11 cellular contexts compared by ENCODE assay signal in the genomic region with DNA sequence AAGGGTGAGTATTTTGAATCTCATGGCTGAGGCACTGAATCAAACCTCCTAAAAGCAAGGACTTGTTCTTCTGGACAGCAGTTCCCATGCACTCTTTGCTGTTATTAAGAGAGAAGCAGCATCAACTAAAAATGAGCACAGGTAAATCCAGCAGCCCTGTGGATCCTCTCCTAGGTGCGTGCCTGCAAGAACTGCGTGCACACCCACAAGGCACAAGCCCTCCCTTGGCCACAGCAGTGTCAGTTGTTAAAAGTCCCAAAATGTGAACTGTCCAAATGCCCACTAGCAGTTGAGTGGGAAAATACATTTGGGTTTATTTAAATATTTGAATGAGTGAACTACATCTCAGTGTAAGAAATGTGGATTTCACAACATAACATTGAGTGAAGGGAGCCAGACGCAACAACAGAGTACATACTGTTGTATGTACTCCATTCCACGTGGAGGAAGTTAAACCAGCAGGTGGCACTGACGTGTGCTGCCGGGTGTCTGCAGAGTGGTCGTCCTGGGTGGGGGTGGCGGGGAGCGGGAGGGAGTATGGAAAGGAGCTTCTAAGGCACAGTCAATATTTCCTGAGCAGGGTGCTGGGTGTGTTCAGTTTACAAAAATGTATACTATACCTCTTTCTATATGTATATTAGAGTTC.
A peak's percentile ranks its signal among the peaks of the same experiment; 100 is the strongest.
DNase-seq lines count a peak whose midpoint lies in the region; ATAC-seq and TF ChIP-seq lines count a peak whose summit lies in the region.
"Had no signal": no experiment of that assay in that cellular context is flagged by ENCODE, and none has a peak within 500 bp of the region (broad histone marks: within the 10 kb centered on the region; RNA-seq: fewer than 3 reads in every experiment).

No MANE protein-coding gene starts in this region.

- H2BK5ac ChIP-seq in mesenchymal stem cell (ENCODE audit: low read depth, low read length, poor library complexity, severe bottlenecking): no peak overlapping the region

- H3K4ac ChIP-seq in mesenchymal stem cell (ENCODE audit: low read depth in 1 of 2, low read length in 2 of 2): no peak overlapping the region

- no peak overlapping the region for H2AK5ac ChIP-seq in mesenchymal stem cell (ENCODE audit: low read length, severe bottlenecking)

- DNase-seq in D341Med (ENCODE audit: low spot score): peak; percentile 41
- DNase-seq in HFFc6: peak; percentile 4
- DNase-seq in amniotic epithelial cell (ENCODE audit: low read depth): peak; percentile 83
- peak; percentile 32 for DNase-seq in mesenchymal stem cell
- no peak for DNase-seq in hippocampal formation (lab: John Stamatoyannopoulos, UW)
- no peak for DNase-seq in activated naive CD4-positive, alpha-beta T cell treated with Interleukin-2 at 50 U/mL for 16 hours
- DNase-seq in HPDE6-E6E7 (ENCODE audit: extremely low spot score): no peak
- DNase-seq: activated T-cell treated with anti-CD3 and anti-CD28 coated beads, Interleukin-2, amount 50 U/mL, for 1 hour had no signal

- no peak overlapping the region for H3K27ac Mint-ChIP-seq in HFFc6

- no peaks in the 10 kb centered on the region for H3K36me3 ChIP-seq in mesenchymal stem cell (ENCODE audit: control insufficient read depth in 1 of 2, insufficient read depth in 2 of 2, low read depth in 1 of 2, low read length in 2 of 2)
- H3K36me3 ChIP-seq: thoracic aorta had no signal

- TF ChIP-seq CTCF in HFFc6 (IDR thresholded peaks at IDR 0.05): peak; percentile 74

- 49% methylated on average over 6 of the region's 9 CpGs for WGBS in mesenchymal stem cell

- H3K9me3 Mint-ChIP-seq in HFFc6: no peaks in the 10 kb centered on the region

- H3K4me1 ChIP-seq in mesenchymal stem cell (ENCODE audit: control insufficient read depth, insufficient read depth, low read depth, low read length): peaks cover 3% of the 10 kb centered on the region

- no peak overlapping the region for H2AFZ ChIP-seq in mesenchymal stem cell (ENCODE audit: low read depth, low read length)

- no peak overlapping the region for H3K4me3 Mint-ChIP-seq in HFFc6

- H3K27ac ChIP-seq in mesenchymal stem cell (ENCODE audit: low read length, poor library complexity, severe bottlenecking): no peak overlapping the region
- H3K27ac ChIP-seq: thoracic aorta had no signal

- H3K23ac ChIP-seq in mesenchymal stem cell (ENCODE audit: low read length in 2 of 2): no peak overlapping the region

- no peak overlapping the region for H3K9ac ChIP-seq in mesenchymal stem cell (ENCODE audit: low read length)

- no peak overlapping the region for H3K18ac ChIP-seq in mesenchymal stem cell (ENCODE audit: low read depth in 1 of 2, low read length in 2 of 2)

- no peaks in the 10 kb centered on the region; the same call in 1 of the 2 replicates for H3K27me3 Mint-ChIP-seq in HFFc6 (ENCODE audit: insufficient read depth)

- no peak overlapping the region for H4K91ac ChIP-seq in mesenchymal stem cell (ENCODE audit: low read length)

- no peak overlapping the region for H2BK12ac ChIP-seq in mesenchymal stem cell (ENCODE audit: low read length in 2 of 2)

- H3K4me3 ChIP-seq in mesenchymal stem cell (ENCODE audit: insufficient read depth in 1 of 2, low read depth in 1 of 2, low read length in 2 of 2): no peak overlapping the region
- H3K4me3 ChIP-seq: skin epidermis, thoracic aorta had no signal

- no peaks in the 10 kb centered on the region for H3K9me3 ChIP-seq in mesenchymal stem cell (ENCODE audit: control insufficient read depth, low read length)
- H3K9me3 ChIP-seq: thoracic aorta had no signal

- ATAC-seq in GM21528 (IDR thresholded peaks at IDR 0.05; ENCODE audit: low FRiP score, unreplicated experiment): no peak

- no peaks in the 10 kb centered on the region for H3K27me3 ChIP-seq in mesenchymal stem cell (ENCODE audit: control insufficient read depth in 1 of 2, insufficient read depth in 1 of 2, low read length in 2 of 2)

- no peak overlapping the region for H3K14ac ChIP-seq in mesenchymal stem cell (ENCODE audit: low read length in 2 of 2)

- no peaks in the 10 kb centered on the region for H3K79me1 ChIP-seq in mesenchymal stem cell (replicated peaks; ENCODE audit: low read length, poor library complexity, severe bottlenecking)

- no peak overlapping the region for H2BK15ac ChIP-seq in mesenchymal stem cell (ENCODE audit: low read depth, poor library complexity, severe bottlenecking)

- peaks cover 60% of the 10 kb centered on the region for H3K4me1 Mint-ChIP-seq in HFFc6 (ENCODE audit: low read depth)

- H3K36me3 Mint-ChIP-seq in HFFc6 (ENCODE audit: low read depth): no peaks in the 10 kb centered on the region

- H2BK120ac ChIP-seq in mesenchymal stem cell (ENCODE audit: low read depth, low read length): no peak overlapping the region

- H3K4me2 ChIP-seq in mesenchymal stem cell (ENCODE audit: low read length, poor library complexity, severe bottlenecking): no peak overlapping the region

- H4K8ac ChIP-seq in mesenchymal stem cell (ENCODE audit: low read length): peak overlapping the region; percentile 42

Comparison
In these comparisons a context has a peak if more than half of its experiments do, and no peak if none do; other contexts are left out.
1. DNase-seq: peak in D341Med (single experiment), HFFc6 (single experiment), amniotic epithelial cell (single experiment) and mesenchymal stem cell (single experiment); none in hippocampal formation (0 of 2), activated naive CD4-positive, alpha-beta T cell treated with Interleukin-2 at 50 U/mL for 16 hours (single experiment) and HPDE6-E6E7 (single experiment).